ENCODE assay signal across 8 cellular contexts in genomic region chr12:53561590-53561953, GRCh38. TPM values are rescaled to one million over a fixed set of nuclear protein-coding genes. Genes with fewer than 3 reads are reported as not detected.
DNase-seq lines count a peak whose midpoint lies in the region; ATAC-seq and TF ChIP-seq lines count a peak whose summit lies in the region.

No MANE protein-coding gene starts in this region.

- H3K36me3 ChIP-seq in Loucy (ENCODE audit: insufficient read depth, low read length) (no peaks in the 10 kb centered on the region), mucosa of rectum (ENCODE audit: control insufficient read depth in 2 of 2, insufficient read depth in 2 of 2, low read length in 2 of 2) (no peaks in the 10 kb centered on the region), BE2C (no peaks in the 10 kb centered on the region)

- TF ChIP-seq CTCF in CD4-positive, alpha-beta T cell (IDR thresholded peaks at IDR 0.05), result no peak
- TF ChIP-seq CTCF in Loucy (conservative IDR thresholded peaks at IDR 0.05; ENCODE audit: low read length) (no peak), BE2C (IDR thresholded peaks at IDR 0.05; ENCODE audit: low read depth, low read length) (no peak)

- no peaks in the 10 kb centered on the region for H3K27me3 Mint-ChIP-seq in CD4-positive, alpha-beta T cell

- H3K4me3 ChIP-seq in Loucy (ENCODE audit: low read length, poor library complexity, severe bottlenecking), result no peak overlapping the region
- peak overlapping the region in 1 of 2 donors; percentile 10 for H3K4me3 ChIP-seq in mucosa of rectum (ENCODE audit: low read length in 2 of 2)
- H3K4me3 ChIP-seq in BE2C (ENCODE audit: low read depth, low read length), result no peak overlapping the region

- POLR2A ChIA-PET in CD4-positive, alpha-beta T cell (lab: Charles Lee), result no interaction called here

- no peak for DNase-seq in CD4-positive, alpha-beta T cell
- DNase-seq in brain pericyte (ENCODE audit: low read depth, low spot score) (peak; percentile 46), midbrain (lab: John Stamatoyannopoulos, UW) (no peak), BE2C (no peak)

- H3K4me1 ChIP-seq in Loucy (ENCODE audit: insufficient read depth, low read length, poor library complexity, severe bottlenecking) (peaks cover 36% of the 10 kb centered on the region), mucosa of rectum (ENCODE audit: control insufficient read depth in 2 of 2, insufficient read depth in 2 of 2, low read length in 2 of 2) (peaks cover 5 to 24% of the 10 kb centered on the region in 2 donors), BE2C (no peaks in the 10 kb centered on the region)

- H3K79me2 ChIP-seq in Loucy (ENCODE audit: insufficient read depth, low read length), result no peaks in the 10 kb centered on the region

- H3F3A ChIP-seq in Loucy (ENCODE audit: low read depth), result peaks cover 4% of the 10 kb centered on the region; the same call in 1 of the 2 replicates

- H3K4me1 Mint-ChIP-seq in CD4-positive, alpha-beta T cell (ENCODE audit: low read depth), result peaks cover 59% of the 10 kb centered on the region

- H3K27ac ChIP-seq in CD4-positive, alpha-beta T cell (ENCODE audit: low read depth, low read length), result no peak overlapping the region
- H3K27ac ChIP-seq in mucosa of rectum (ENCODE audit: low read depth in 2 of 2, low read length in 2 of 2), result peak overlapping the region; percentile 32 to 49

- peak overlapping the region; percentile 49 for H3K27ac Mint-ChIP-seq in CD4-positive, alpha-beta T cell

- H3K27me3 ChIP-seq in CD4-positive, alpha-beta T cell (ENCODE audit: control insufficient read depth, insufficient read depth, low read length), result no peaks in the 10 kb centered on the region
- no peaks in the 10 kb centered on the region for H3K27me3 ChIP-seq in Loucy (ENCODE audit: insufficient read depth, low read length, poor library complexity, severe bottlenecking)
- no peaks in the 10 kb centered on the region for H3K27me3 ChIP-seq in mucosa of rectum (ENCODE audit: control insufficient read depth in 2 of 2, insufficient read depth in 2 of 2, low read length in 2 of 2)
- no peaks in the 10 kb centered on the region for H3K27me3 ChIP-seq in BE2C

- no peaks in the 10 kb centered on the region for H3K9me3 ChIP-seq in CD4-positive, alpha-beta T cell (ENCODE audit: control insufficient read depth, low read length)
- no peaks in the 10 kb centered on the region for H3K9me3 ChIP-seq in Loucy (ENCODE audit: insufficient read depth, low read depth, low read length)
- H3K9me3 ChIP-seq in mucosa of rectum (ENCODE audit: control insufficient read depth in 2 of 2, low read length in 2 of 2), result no peaks in the 10 kb centered on the region
- no peaks in the 10 kb centered on the region for H3K9me3 ChIP-seq in BE2C

- H3K9ac ChIP-seq in Loucy (ENCODE audit: low read depth, low read length, poor library complexity, severe bottlenecking), result no peak overlapping the region
- no peak overlapping the region for H3K9ac ChIP-seq in mucosa of rectum (ENCODE audit: low read depth in 1 of 2, low read length in 2 of 2)

- H3K36me3 Mint-ChIP-seq in CD4-positive, alpha-beta T cell (ENCODE audit: low read depth), result peaks cover 7% of the 10 kb centered on the region

- H3K9me2 ChIP-seq in Loucy (replicated peaks; ENCODE audit: low read depth, low read length), result no peaks in the 10 kb centered on the region

- ATAC-seq in CD4-positive, alpha-beta T cell (ENCODE audit: poor library complexity), result no peak
- ATAC-seq in HG03432 (IDR thresholded peaks at IDR 0.05; ENCODE audit: unreplicated experiment), result no peak
- no peak for ATAC-seq in HG03520 (IDR thresholded peaks at IDR 0.05; ENCODE audit: unreplicated experiment)

- H2AFZ ChIP-seq in Loucy (ENCODE audit: low read length), result no peak overlapping the region

- peak overlapping the region; percentile 57 for H3K4me2 ChIP-seq in Loucy (ENCODE audit: low read depth, low read length, poor library complexity, severe bottlenecking)

- no peak overlapping the region for H3K4me3 Mint-ChIP-seq in CD4-positive, alpha-beta T cell

- CTCF ChIA-PET in CD4-positive, alpha-beta T cell (lab: Charles Lee), result no interaction called here

- H3K9me3 Mint-ChIP-seq in CD4-positive, alpha-beta T cell, result no peaks in the 10 kb centered on the region

- intact Hi-C loops in CD4-positive, alpha-beta T cell (cut with DNase I, micrococcal nuclease), result no loop called here

- H4K20me1 ChIP-seq in Loucy (ENCODE audit: insufficient read depth, low read length, poor library complexity, severe bottlenecking), result no peaks in the 10 kb centered on the region

RNA-seq across cellular contexts. Expression of gene NPFF, which starts 54.3 kb away (rescaled TPM):
- not detected for total RNA-seq in CD4-positive, alpha-beta T cell
- 4.2 TPM for polyA plus RNA-seq in BE2C (2012; ENCODE audit: insufficient read depth, insufficient read length, low read depth)
